Comparison of ENCODE assay signal across 1 cellular context in genomic region chr2:69830045-69830905, GRCh38.
TF ChIP-seq lines count a peak whose summit lies in the region.

No MANE protein-coding gene starts in this region.

TF ChIP-seq in HEK293, 187 proteins besides CTCF, POLR2A, EP300 and RAD21 (continued from another document):
- TF ChIP-seq REST (tag by site-specific recombination; IDR thresholded peaks at IDR 0.05) (no peak), ZNF677 (tag by site-specific recombination; IDR thresholded peaks at IDR 0.05) (no peak), ZNF518A (tag by site-specific recombination; conservative IDR thresholded peaks at IDR 0.05; ENCODE audit: low read depth) (no peak), ZNF174 (tag by site-specific recombination; IDR thresholded peaks at IDR 0.05) (no peak), ZFP3 (tag by site-specific recombination; IDR thresholded peaks at IDR 0.05; ENCODE audit: low read depth) (no peak), ZNF280D (tag by site-specific recombination; IDR thresholded peaks at IDR 0.05) (no peak), PRDM10 (tag by site-specific recombination; IDR thresholded peaks at IDR 0.05) (peak; percentile 52; the same call in 1 of the 2 replicates), ZBTB26 (tag by site-specific recombination; optimal IDR thresholded peaks at IDR 0.05) (peak; percentile 91), ZNF248 (tag by site-specific recombination; IDR thresholded peaks at IDR 0.05) (no peak), ZNF23 (tag by site-specific recombination; IDR thresholded peaks at IDR 0.05; ENCODE audit: borderline replicate concordance) (no peak), INSM2 (tag by site-specific recombination; IDR thresholded peaks at IDR 0.05) (no peak), ZNF157 (tag by site-specific recombination; IDR thresholded peaks at IDR 0.05) (no peak), SCRT2 (tag by site-specific recombination; IDR thresholded peaks at IDR 0.05) (peak; percentile 96)
